ENCODE assay signal across 22 cellular contexts in the genomic region with DNA sequence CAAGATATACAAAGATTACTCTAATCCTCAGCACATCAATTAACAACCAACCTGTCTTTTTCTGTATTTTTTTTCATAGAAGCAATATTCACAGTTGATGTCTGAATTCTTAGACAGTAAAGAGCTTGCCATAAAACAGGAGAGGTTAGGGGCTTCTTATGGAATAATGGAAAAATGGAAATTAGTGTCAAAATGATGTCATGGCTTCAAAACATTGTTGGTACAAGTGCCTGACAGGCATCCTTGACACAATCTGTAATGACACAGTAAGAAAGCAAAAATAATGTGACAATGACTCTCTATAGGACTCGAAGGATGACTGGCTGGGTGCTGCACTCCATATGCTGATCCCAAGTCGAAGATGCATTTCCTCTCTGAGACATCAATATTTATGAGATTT.
"Had no signal": no experiment of that assay in that cellular context is flagged by ENCODE, and none has a peak within 500 bp of the region (broad histone marks: within the 10 kb centered on the region; RNA-seq: fewer than 3 reads in every experiment).

No MANE protein-coding gene starts in this region.

- H3K27ac ChIP-seq: coronary artery, dorsolateral prefrontal cortex, epithelial cell of prostate, esophagus squamous epithelium, gastroesophageal sphincter, heart right ventricle, left lung, lower lobe of right lung had no signal

- H3K4me3 ChIP-seq: coronary artery, dorsolateral prefrontal cortex, esophagus squamous epithelium, gastroesophageal sphincter, heart right ventricle, left lung, lower lobe of right lung, mucosa of descending colon had no signal

- H3K9me3 ChIP-seq: esophagus squamous epithelium, gastroesophageal sphincter, lower lobe of right lung, mucosa of descending colon had no signal

- H3K4me1 ChIP-seq: esophagus squamous epithelium, gastroesophageal sphincter, heart right ventricle, left lung, lower lobe of right lung had no signal

- ATAC-seq: esophagus mucosa, gastroesophageal sphincter, heart right ventricle, left cardiac atrium, left lung, left ventricle myocardium superior, lower lobe of right lung, mucosa of descending colon had no signal

- H3K27ac Mint-ChIP-seq: mesothelial cell of epicardium had no signal

- H3K36me3 Mint-ChIP-seq: mesothelial cell of epicardium had no signal

- H3K27me3 ChIP-seq: esophagus squamous epithelium, gastroesophageal sphincter, heart right ventricle, left lung had no signal

- DNase-seq: dermis blood vessel endothelial cell; dorsolateral prefrontal cortex; effector CD4-positive, alpha-beta T cell; effector memory CD4-positive, alpha-beta T cell; erythroblast; esophagus squamous epithelium; foreskin fibroblast; foreskin melanocyte; head of caudate nucleus; heart right ventricle; hippocampal formation; left cardiac atrium; left lung; left ventricle myocardium superior; lower lobe of right lung; mesenchymal stem cell; mucosa of descending colon had no signal

- H3K36me3 ChIP-seq: esophagus squamous epithelium, gastroesophageal sphincter, heart right ventricle, left lung, lower lobe of right lung had no signal

- H3K4me3 Mint-ChIP-seq: mesothelial cell of epicardium had no signal
